In the genomic region with DNA sequence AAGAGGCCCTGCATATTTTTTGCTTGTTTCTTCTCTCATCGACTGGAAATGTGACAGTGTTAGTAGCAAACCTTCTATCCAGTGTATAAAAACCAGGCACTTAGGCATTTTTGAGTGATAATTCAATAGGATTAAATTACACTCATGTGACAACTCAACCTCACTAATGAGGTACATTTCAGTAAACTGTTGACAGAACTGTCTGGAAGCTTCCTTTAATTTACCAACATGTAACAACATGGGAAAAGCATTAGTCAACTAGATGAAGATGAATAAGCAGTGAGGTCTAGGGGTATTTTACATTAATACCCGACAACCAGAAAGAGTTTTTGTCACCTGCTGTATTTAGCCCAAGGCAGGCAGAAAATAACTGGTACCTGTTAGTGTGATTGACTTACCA, we compare ENCODE assay signal across 15 cellular contexts. TPM values are rescaled to one million over a fixed set of nuclear protein-coding genes. Genes with fewer than 3 reads are reported as not detected.
DNase-seq lines count a peak whose midpoint lies in the region; ATAC-seq, FAIRE-seq and TF ChIP-seq lines count a peak whose summit lies in the region.
"Had no signal": no experiment of that assay in that cellular context is flagged by ENCODE, and none has a peak within 500 bp of the region (broad histone marks: within the 10 kb centered on the region; RNA-seq: fewer than 3 reads in every experiment).

No MANE protein-coding gene starts in this region.

- FAIRE-seq in kidney (lab: Jason Lieb, UNC) = no peak
- FAIRE-seq: GM12892 had no signal

- no peak for ATAC-seq in activated T-cell treated with anti-CD3 and anti-CD28 coated beads, Interleukin-2, amount 50 U/mL, for 72 hours (replicated peaks in 1 of 2)
- ATAC-seq: SK-N-SH treated with all-trans-retinoic acid at 6 μM for 48 hours had no signal

- no peaks in the 10 kb centered on the region for H3F3A ChIP-seq in neural progenitor cell (ENCODE audit: low read depth)

- no peaks in the 10 kb centered on the region for H4K20me1 ChIP-seq in neural progenitor cell (ENCODE audit: low read depth)

- H3K4me2 ChIP-seq in neural progenitor cell = no peak overlapping the region

- no peak overlapping the region for H3K27ac Mint-ChIP-seq in neural progenitor cell
- H3K27ac Mint-ChIP-seq in activated T-cell treated with anti-CD3 and anti-CD28 coated beads, Interleukin-2, amount 50 U/mL, for 72 hours = no peak overlapping the region
- H3K27ac Mint-ChIP-seq: CD4-positive, CD25-positive, alpha-beta regulatory T cell had no signal

- no peak overlapping the region for H3K4me3 ChIP-seq in neural progenitor cell
- no peak overlapping the region for H3K4me3 ChIP-seq in kidney (ENCODE audit: low read length in 2 of 2)
- H3K4me3 ChIP-seq: GM23248, HAP-1, Peyer's patch had no signal

- H2AFZ ChIP-seq in neural progenitor cell (replicated peaks) = peak overlapping the region; percentile 68
- H2AFZ ChIP-seq: GM23248 had no signal

- H3K4me3 Mint-ChIP-seq in neural progenitor cell = no peak overlapping the region
- no peak overlapping the region for H3K4me3 Mint-ChIP-seq in activated T-cell treated with anti-CD3 and anti-CD28 coated beads, Interleukin-2, amount 50 U/mL, for 72 hours
- H3K4me3 Mint-ChIP-seq: CD4-positive, CD25-positive, alpha-beta regulatory T cell had no signal

- H3K9ac ChIP-seq in neural progenitor cell (no peak overlapping the region), kidney (ENCODE audit: low read length in 2 of 2) (no peak overlapping the region)
- H3K9ac ChIP-seq: GM23248 had no signal

- H3K4me1 Mint-ChIP-seq in neural progenitor cell = peaks cover 4% of the 10 kb centered on the region
- no peaks in the 10 kb centered on the region for H3K4me1 Mint-ChIP-seq in activated T-cell treated with anti-CD3 and anti-CD28 coated beads, Interleukin-2, amount 50 U/mL, for 72 hours (ENCODE audit: low read depth)
- H3K4me1 Mint-ChIP-seq: CD4-positive, CD25-positive, alpha-beta regulatory T cell had no signal

- H3K4me1 ChIP-seq in neural progenitor cell (peaks cover 3% of the 10 kb centered on the region), kidney (ENCODE audit: control insufficient read depth in 1 of 2, insufficient read depth in 1 of 2, low read depth in 1 of 2, low read length in 2 of 2) (no peaks in the 10 kb centered on the region)
- H3K4me1 ChIP-seq: Peyer's patch had no signal

- no peaks in the 10 kb centered on the region for H3K9me3 Mint-ChIP-seq in neural progenitor cell
- H3K9me3 Mint-ChIP-seq in activated T-cell treated with anti-CD3 and anti-CD28 coated beads, Interleukin-2, amount 50 U/mL, for 72 hours = no peaks in the 10 kb centered on the region

- DNase-seq in NCI-H2196 treated with DMSO at 0.1 percent for 48 hours (lab: John Stamatoyannopoulos, UW; ENCODE audit: unreplicated experiment) = peak; percentile 14
- DNase-seq in NCI-H2196 (lab: John Stamatoyannopoulos, UW; ENCODE audit: unreplicated experiment) = no peak
- DNase-seq in NCI-H1436 treated with DMSO at 0.1 percent for 48 hours (lab: John Stamatoyannopoulos, UW) = peak; percentile 84
- peak; percentile 53 for DNase-seq in NCI-H774 (lab: John Stamatoyannopoulos, UW)
- DNase-seq in neural progenitor cell (ENCODE audit: low spot score) = no peak
- DNase-seq in kidney = no peak
- no peak for DNase-seq in activated T-cell treated with anti-CD3 and anti-CD28 coated beads, Interleukin-2, amount 50 U/mL, for 72 hours
- DNase-seq: CD4-positive, CD25-positive, alpha-beta regulatory T cell; GM23248; Kasumi-1; NCI-H526; Peyer's patch had no signal

- H3K79me2 ChIP-seq in neural progenitor cell (ENCODE audit: low read depth) = no peaks in the 10 kb centered on the region

- no peak overlapping the region for H3K27ac ChIP-seq in neural progenitor cell
- no peak overlapping the region for H3K27ac ChIP-seq in kidney (ENCODE audit: low read depth in 2 of 2, low read length in 2 of 2)
- H3K27ac ChIP-seq: GM23248, Peyer's patch had no signal

- intact Hi-C loops in kidney (cut with DNase I) = no loop called here

- H3K36me3 Mint-ChIP-seq in neural progenitor cell = no peaks in the 10 kb centered on the region
- H3K36me3 Mint-ChIP-seq in activated T-cell treated with anti-CD3 and anti-CD28 coated beads, Interleukin-2, amount 50 U/mL, for 72 hours (ENCODE audit: insufficient read depth in 2 of 2) = no peaks in the 10 kb centered on the region
- H3K36me3 Mint-ChIP-seq: CD4-positive, CD25-positive, alpha-beta regulatory T cell had no signal

- H3K27me3 Mint-ChIP-seq in neural progenitor cell (ENCODE audit: insufficient read depth, low read depth) = peaks cover 1% of the 10 kb centered on the region
- H3K27me3 Mint-ChIP-seq in activated T-cell treated with anti-CD3 and anti-CD28 coated beads, Interleukin-2, amount 50 U/mL, for 72 hours (ENCODE audit: low read depth) = peaks cover 28% of the 10 kb centered on the region

- TF ChIP-seq CTCF in neural progenitor cell (IDR thresholded peaks at IDR 0.05) (no peak), kidney (IDR thresholded peaks at IDR 0.05; ENCODE audit: borderline replicate concordance, extremely low read depth, insufficient read depth) (no peak)

- no peaks in the 10 kb centered on the region for H3K9me3 ChIP-seq in neural progenitor cell (ENCODE audit: low read depth)
- H3K9me3 ChIP-seq in kidney (ENCODE audit: control insufficient read depth in 1 of 2, low read length in 2 of 2) = no peaks in the 10 kb centered on the region
- H3K9me3 ChIP-seq: HAP-1, Peyer's patch had no signal

- no peaks in the 10 kb centered on the region for H3K27me3 ChIP-seq in neural progenitor cell
- H3K27me3 ChIP-seq: Peyer's patch had no signal

- H3K36me3 ChIP-seq in neural progenitor cell (no peaks in the 10 kb centered on the region), kidney (ENCODE audit: control insufficient read depth in 1 of 2, insufficient read depth in 2 of 2, low read length in 2 of 2) (no peaks in the 10 kb centered on the region)
- H3K36me3 ChIP-seq: HAP-1, Peyer's patch had no signal

RNA-seq across cellular contexts. Expression of a gene that starts 35.3 kb away (rescaled TPM):
- total RNA-seq in neural progenitor cell (ENCODE audit: low replicate concordance) (8.2 and 15.8 TPM in 2 replicates), kidney (21.4 TPM)
- 5.9 TPM for polyA plus RNA-seq in kidney (ENCODE audit: insufficient read depth, low read depth, low replicate concordance)
- total RNA-seq in activated T-cell treated with anti-CD3 and anti-CD28 coated beads, Interleukin-2, amount 50 U/mL, for 72 hours = 10 to 100 TPM; 12.5 to 13.6 TPM

Comparison
In these comparisons a context has a peak if more than half of its experiments do, and no peak if none do; other contexts are left out.
1. DNase-seq: peak in NCI-H2196 treated with DMSO at 0.1 percent for 48 hours (single experiment), NCI-H1436 treated with DMSO at 0.1 percent for 48 hours (single experiment) and NCI-H774 (single experiment); none in NCI-H2196 (single experiment), neural progenitor cell (single experiment), kidney (single experiment) and activated T-cell treated with anti-CD3 and anti-CD28 coated beads, Interleukin-2, amount 50 U/mL, for 72 hours (0 of 2).